ENCODE assay signal across 20 cellular contexts in the genomic region with DNA sequence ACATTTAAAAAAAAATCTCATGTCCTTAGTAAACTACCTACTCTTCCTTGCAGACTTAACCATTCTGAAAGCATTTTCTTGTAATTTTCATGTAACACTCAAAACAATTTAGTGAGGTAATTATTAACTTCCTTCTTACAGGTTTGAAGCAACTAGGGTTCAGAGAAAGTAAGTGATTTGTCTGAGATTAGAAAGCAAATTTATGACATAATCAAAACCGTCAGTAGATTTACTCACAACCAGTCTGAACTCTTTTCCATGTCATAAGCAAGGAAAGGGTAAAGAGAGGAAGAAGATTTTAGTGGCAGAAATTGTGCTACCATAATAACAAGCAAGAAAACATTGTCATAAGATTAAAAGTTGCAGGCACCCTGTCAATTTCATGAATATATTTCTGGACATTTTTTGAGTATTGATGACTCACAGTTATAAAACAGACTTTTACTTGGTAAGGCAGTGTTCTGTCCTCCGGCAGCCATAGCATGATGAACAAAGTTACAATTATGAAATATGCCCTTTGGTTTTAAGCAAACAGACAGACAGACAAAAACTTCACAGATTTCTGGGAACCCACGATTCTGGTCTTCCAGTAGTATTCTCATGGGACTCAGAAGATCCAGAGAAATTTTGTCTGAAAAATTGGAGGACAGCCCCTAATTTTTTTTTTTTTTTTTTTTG.
A peak's percentile ranks its signal among the peaks of the same experiment; 100 is the strongest.
DNase-seq lines count a peak whose midpoint lies in the region; ATAC-seq, FAIRE-seq and TF ChIP-seq lines count a peak whose summit lies in the region.
"Had no signal": no experiment of that assay in that cellular context is flagged by ENCODE, and none has a peak within 500 bp of the region (broad histone marks: within the 10 kb centered on the region; RNA-seq: fewer than 3 reads in every experiment).

No MANE protein-coding gene starts in this region.

- no peak overlapping the region for H3K4me3 Mint-ChIP-seq in mesothelial cell of epicardium
- H3K4me3 Mint-ChIP-seq in progenitor cell of endocrine pancreas (ENCODE audit: low read depth): no peak overlapping the region
- H3K4me3 Mint-ChIP-seq: CD4-positive, alpha-beta memory T cell; GM23338; H9; HFFc6 had no signal

- H2AFZ ChIP-seq in HepG2 (ENCODE audit: low read length): no peak overlapping the region
- H2AFZ ChIP-seq: GM23338 had no signal

- H3K27me3 ChIP-seq in HepG2 (ENCODE audit: control insufficient read depth in 1 of 2, insufficient read depth in 2 of 2, low read length in 2 of 2): no peaks in the 10 kb centered on the region; a peak in 1 of 5 replicates

- H3K36me3 Mint-ChIP-seq in mesothelial cell of epicardium (no peaks in the 10 kb centered on the region), progenitor cell of endocrine pancreas (ENCODE audit: insufficient read depth) (peaks cover 2% of the 10 kb centered on the region)
- H3K36me3 Mint-ChIP-seq: CD4-positive, alpha-beta memory T cell had no signal

- TF ChIP-seq RAD21 in HepG2 (CRISPR knock-in tag; IDR thresholded peaks at IDR 0.05): no peak

- H3K27me3 Mint-ChIP-seq in mesothelial cell of epicardium (ENCODE audit: low read depth) (no peaks in the 10 kb centered on the region), progenitor cell of endocrine pancreas (no peaks in the 10 kb centered on the region)
- H3K27me3 Mint-ChIP-seq: CD4-positive, alpha-beta memory T cell had no signal

- TF ChIP-seq EP300 in HepG2 (IDR thresholded peaks at IDR 0.05; ENCODE audit: low read depth in 2 of 2, low read length in 2 of 2): no peak
- no peak for TF ChIP-seq EP300 in HepG2 (CRISPR knock-in tag; IDR thresholded peaks at IDR 0.05; ENCODE audit: borderline replicate concordance)

- H3K27ac ChIP-seq in HepG2 (ENCODE audit: extremely low read length, insufficient read depth, low read length): no peak overlapping the region

- intact Hi-C loops in HepG2 (cut with micrococcal nuclease; ENCODE audit: unreplicated experiment): no loop called here

- no peak overlapping the region for H3K9ac ChIP-seq in HepG2 (ENCODE audit: insufficient read depth, low read depth, low read length)

- no peaks in the 10 kb centered on the region for H3K79me2 ChIP-seq in HepG2 (ENCODE audit: insufficient read depth, low read length)

- 7% methylated on average over 3 of the region's 3 CpGs for WGBS in HepG2 (ENCODE audit: low lambda C conversion rate)

- peak overlapping the region; percentile 2 for H3K27ac Mint-ChIP-seq in mesothelial cell of epicardium
- no peak overlapping the region for H3K27ac Mint-ChIP-seq in progenitor cell of endocrine pancreas
- H3K27ac Mint-ChIP-seq: CD4-positive, alpha-beta memory T cell; GM23338; H9; HFFc6 had no signal

- no peaks in the 10 kb centered on the region for H4K20me1 ChIP-seq in HepG2 (ENCODE audit: insufficient read depth, low read length)

- ATAC-seq in HepG2 (no peak), GM21723 (IDR thresholded peaks at IDR 0.05; ENCODE audit: unreplicated experiment) (no peak), GM19351 (IDR thresholded peaks at IDR 0.05; ENCODE audit: unreplicated experiment) (no peak), HG03135 (IDR thresholded peaks at IDR 0.05; ENCODE audit: unreplicated experiment) (no peak)
- ATAC-seq: GM23338, HCT116 had no signal

- no peak overlapping the region for H3K4me2 ChIP-seq in HepG2 (ENCODE audit: low read depth, low read length)
- H3K4me2 ChIP-seq: GM23338 had no signal

- DNase-seq in foreskin melanocyte (peak; percentile 22), HepG2 (ENCODE audit: low spot score) (no peak), mesothelial cell of epicardium (ENCODE audit: low spot score in 2 of 2, unreplicated experiment in 2 of 2) (no peak), renal cortical epithelial cell (ENCODE audit: low read depth) (peak; percentile 1), progenitor cell of endocrine pancreas (ENCODE audit: low spot score, unreplicated experiment) (no peak)
- DNase-seq: C1 segment of cervical spinal cord; Calu3; CD4-positive, alpha-beta memory T cell; COR-L47; DMS53; DMS79 treated with DMSO at 0.1 percent for 48 hours; GF-D8; H9; HFFc6 had no signal

- no peak overlapping the region for H3K4me3 ChIP-seq in HepG2 (replicated peaks in 1 of 3; ENCODE audit: insufficient read depth in 1 of 3, low read depth in 2 of 3, low read length in 3 of 3)
- H3K4me3 ChIP-seq: GM23338 had no signal

- peaks cover 34% of the 10 kb centered on the region for H3K4me1 Mint-ChIP-seq in mesothelial cell of epicardium
- peaks cover 10% of the 10 kb centered on the region for H3K4me1 Mint-ChIP-seq in progenitor cell of endocrine pancreas (ENCODE audit: low read depth)
- H3K4me1 Mint-ChIP-seq: CD4-positive, alpha-beta memory T cell; GM23338; H9 had no signal

- H3K9me3 ChIP-seq in HepG2 (ENCODE audit: low read length): no peaks in the 10 kb centered on the region

- BruUV-seq in HepG2 (replicated peaks; lab: Mats Ljungman, UMichigan): no TSS peak

- peaks cover 1% of the 10 kb centered on the region for H3K9me3 Mint-ChIP-seq in mesothelial cell of epicardium
- peaks cover 4% of the 10 kb centered on the region for H3K9me3 Mint-ChIP-seq in progenitor cell of endocrine pancreas (ENCODE audit: low read depth)
- H3K9me3 Mint-ChIP-seq: GM23338, H9 had no signal

- no peaks in the 10 kb centered on the region for H3K4me1 ChIP-seq in HepG2 (ENCODE audit: insufficient read depth, low read length)

- TF ChIP-seq CTCF in HepG2 (CRISPR knock-in tag; IDR thresholded peaks at IDR 0.05) (no peak), mesothelial cell of epicardium (IDR thresholded peaks at IDR 0.05; ENCODE audit: unreplicated experiment) (no peak), progenitor cell of endocrine pancreas (IDR thresholded peaks at IDR 0.05; ENCODE audit: unreplicated experiment) (no peak)

- CTCF ChIA-PET in HepG2 (lab: Yijun Ruan, JAX; ENCODE audit: low intra/inter-chr PET ratio, low total read pairs): no interaction called here

- TF ChIP-seq POLR2A in HepG2 (IDR thresholded peaks at IDR 0.05; ENCODE audit: insufficient read depth in 1 of 2, low read depth in 2 of 2, low read length in 2 of 2): no peak

- in situ Hi-C loops in HepG2 (cut with HindIII; ENCODE audit: extremely low pct_ligation_motif_present, low pct_unique_long_range_greater_than_20kb): no loop called here

- POLR2A ChIA-PET in HepG2 (lab: Yijun Ruan, JAX): no interaction called here

- H3K36me3 ChIP-seq in HepG2 (replicated peaks in 1 of 2; ENCODE audit: control insufficient read depth in 1 of 2, insufficient read depth in 2 of 2, low read length in 2 of 2): no peaks in the 10 kb centered on the region

- FAIRE-seq in HepG2 (lab: Jason Lieb, UNC): no peak
- FAIRE-seq: GM12892 had no signal

TF ChIP-seq in HepG2, 621 proteins besides CTCF, POLR2A, EP300 and RAD21:
- no peak for TF ChIP-seq ZNF501 (CRISPR knock-in tag; IDR thresholded peaks at IDR 0.05)
- TF ChIP-seq ZNF83 (CRISPR knock-in tag; IDR thresholded peaks at IDR 0.05; ENCODE audit: borderline replicate concordance): no peak
- TF ChIP-seq DMAP1 (CRISPR knock-in tag; IDR thresholded peaks at IDR 0.05): no peak
- no peak for TF ChIP-seq NFIB (CRISPR knock-in tag; IDR thresholded peaks at IDR 0.05; ENCODE audit: borderline replicate concordance)
- TF ChIP-seq, protein P1, sequence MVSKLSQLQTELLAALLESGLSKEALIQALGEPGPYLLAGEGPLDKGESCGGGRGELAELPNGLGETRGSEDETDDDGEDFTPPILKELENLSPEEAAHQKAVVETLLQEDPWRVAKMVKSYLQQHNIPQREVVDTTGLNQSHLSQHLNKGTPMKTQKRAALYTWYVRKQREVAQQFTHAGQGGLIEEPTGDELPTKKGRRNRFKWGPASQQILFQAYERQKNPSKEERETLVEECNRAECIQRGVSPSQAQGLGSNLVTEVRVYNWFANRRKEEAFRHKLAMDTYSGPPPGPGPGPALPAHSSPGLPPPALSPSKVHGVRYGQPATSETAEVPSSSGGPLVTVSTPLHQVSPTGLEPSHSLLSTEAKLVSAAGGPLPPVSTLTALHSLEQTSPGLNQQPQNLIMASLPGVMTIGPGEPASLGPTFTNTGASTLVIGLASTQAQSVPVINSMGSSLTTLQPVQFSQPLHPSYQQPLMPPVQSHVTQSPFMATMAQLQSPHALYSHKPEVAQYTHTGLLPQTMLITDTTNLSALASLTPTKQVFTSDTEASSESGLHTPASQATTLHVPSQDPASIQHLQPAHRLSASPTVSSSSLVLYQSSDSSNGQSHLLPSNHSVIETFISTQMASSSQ (IDR thresholded peaks at IDR 0.05; ENCODE audit: low read depth): no peak
- TF ChIP-seq, protein P1 (CRISPR knock-in tag; IDR thresholded peaks at IDR 0.05; ENCODE audit: borderline replicate concordance): no peak
- TF ChIP-seq WIZ (CRISPR knock-in tag; IDR thresholded peaks at IDR 0.05): no peak
- TF ChIP-seq ZMYM3 (CRISPR knock-in tag; IDR thresholded peaks at IDR 0.05): no peak
- TF ChIP-seq FIP1L1 (IDR thresholded peaks at IDR 0.05; ENCODE audit: borderline replicate concordance, insufficient read depth, low read depth, low read length): no peak
- no peak for TF ChIP-seq TBP (CRISPR knock-in tag; IDR thresholded peaks at IDR 0.05)
- TF ChIP-seq ZNF746 (CRISPR knock-in tag; IDR thresholded peaks at IDR 0.05): no peak
- peak; percentile 38; the same call in 1 of the 2 replicates for TF ChIP-seq CREB1 (IDR thresholded peaks at IDR 0.05)
- TF ChIP-seq CREB1 (CRISPR knock-in tag; IDR thresholded peaks at IDR 0.05): no peak
- peak; percentile 57 for TF ChIP-seq ATF7 (IDR thresholded peaks at IDR 0.05)
- no peak for TF ChIP-seq ATF7 (CRISPR knock-in tag; IDR thresholded peaks at IDR 0.05)
- TF ChIP-seq ATRX (CRISPR knock-in tag; IDR thresholded peaks at IDR 0.05; ENCODE audit: borderline replicate concordance): no peak
- TF ChIP-seq ZFP82 (CRISPR knock-in tag; IDR thresholded peaks at IDR 0.05; ENCODE audit: borderline replicate concordance): no peak
- TF ChIP-seq KLF11 (CRISPR knock-in tag; IDR thresholded peaks at IDR 0.05): no peak
TF ChIP-seq in HepG2: peak in this region for 2.

Comparison
In these comparisons a context has a peak if more than half of its experiments do, and no peak if none do; other contexts are left out.
1. DNase-seq: peak in foreskin melanocyte (single experiment) and renal cortical epithelial cell (single experiment); none in HepG2 (single experiment), mesothelial cell of epicardium (0 of 2) and progenitor cell of endocrine pancreas (single experiment).